1 cellular context compared by ENCODE assay signal in the genomic region with DNA sequence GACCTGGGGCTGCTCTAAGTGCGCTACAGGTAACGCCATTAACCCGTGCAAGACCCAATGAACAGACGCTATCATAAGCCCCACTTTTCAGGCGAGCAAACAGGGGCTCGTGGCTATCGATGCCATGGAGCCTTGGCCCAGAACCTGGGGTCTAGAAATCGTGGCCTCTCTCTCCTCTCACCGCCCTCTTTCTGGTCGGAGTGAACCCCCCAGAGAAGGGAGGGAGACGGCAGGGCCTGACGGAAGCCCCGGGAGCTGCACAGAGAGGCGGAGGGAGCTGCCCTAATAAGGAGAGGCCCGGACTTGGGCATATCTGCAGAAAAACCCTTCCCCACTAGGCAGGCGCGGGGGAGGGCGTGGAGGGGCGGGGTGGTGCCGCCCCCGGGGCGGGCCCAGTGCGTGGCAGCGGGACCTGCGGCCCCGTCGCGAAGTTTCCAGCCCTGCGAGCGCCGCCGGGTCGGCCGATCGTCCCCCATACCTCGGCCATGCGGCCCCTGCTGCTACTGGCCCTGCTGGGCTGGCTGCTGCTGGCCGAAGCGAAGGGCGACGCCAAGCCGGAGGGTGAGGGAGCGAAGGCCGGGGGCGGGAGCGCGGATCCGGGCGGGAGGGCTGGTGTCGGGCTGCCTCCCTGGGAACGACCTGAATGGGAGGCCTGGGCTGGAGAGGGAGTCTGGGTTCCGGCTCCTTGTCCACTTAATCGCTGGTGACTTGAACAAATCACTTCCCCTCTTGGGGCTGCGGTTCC.
TF ChIP-seq lines count a peak whose summit lies in the region.

A gene (plus strand): TSS at position 423 of the 745 bp plus-strand sequence. CDS start 63 bp downstream, at position 486.

TF ChIP-seq in HepG2, 621 proteins besides CTCF, POLR2A, EP300 and RAD21 (continued from another document and continues in another):
- TF ChIP-seq, protein P1, sequence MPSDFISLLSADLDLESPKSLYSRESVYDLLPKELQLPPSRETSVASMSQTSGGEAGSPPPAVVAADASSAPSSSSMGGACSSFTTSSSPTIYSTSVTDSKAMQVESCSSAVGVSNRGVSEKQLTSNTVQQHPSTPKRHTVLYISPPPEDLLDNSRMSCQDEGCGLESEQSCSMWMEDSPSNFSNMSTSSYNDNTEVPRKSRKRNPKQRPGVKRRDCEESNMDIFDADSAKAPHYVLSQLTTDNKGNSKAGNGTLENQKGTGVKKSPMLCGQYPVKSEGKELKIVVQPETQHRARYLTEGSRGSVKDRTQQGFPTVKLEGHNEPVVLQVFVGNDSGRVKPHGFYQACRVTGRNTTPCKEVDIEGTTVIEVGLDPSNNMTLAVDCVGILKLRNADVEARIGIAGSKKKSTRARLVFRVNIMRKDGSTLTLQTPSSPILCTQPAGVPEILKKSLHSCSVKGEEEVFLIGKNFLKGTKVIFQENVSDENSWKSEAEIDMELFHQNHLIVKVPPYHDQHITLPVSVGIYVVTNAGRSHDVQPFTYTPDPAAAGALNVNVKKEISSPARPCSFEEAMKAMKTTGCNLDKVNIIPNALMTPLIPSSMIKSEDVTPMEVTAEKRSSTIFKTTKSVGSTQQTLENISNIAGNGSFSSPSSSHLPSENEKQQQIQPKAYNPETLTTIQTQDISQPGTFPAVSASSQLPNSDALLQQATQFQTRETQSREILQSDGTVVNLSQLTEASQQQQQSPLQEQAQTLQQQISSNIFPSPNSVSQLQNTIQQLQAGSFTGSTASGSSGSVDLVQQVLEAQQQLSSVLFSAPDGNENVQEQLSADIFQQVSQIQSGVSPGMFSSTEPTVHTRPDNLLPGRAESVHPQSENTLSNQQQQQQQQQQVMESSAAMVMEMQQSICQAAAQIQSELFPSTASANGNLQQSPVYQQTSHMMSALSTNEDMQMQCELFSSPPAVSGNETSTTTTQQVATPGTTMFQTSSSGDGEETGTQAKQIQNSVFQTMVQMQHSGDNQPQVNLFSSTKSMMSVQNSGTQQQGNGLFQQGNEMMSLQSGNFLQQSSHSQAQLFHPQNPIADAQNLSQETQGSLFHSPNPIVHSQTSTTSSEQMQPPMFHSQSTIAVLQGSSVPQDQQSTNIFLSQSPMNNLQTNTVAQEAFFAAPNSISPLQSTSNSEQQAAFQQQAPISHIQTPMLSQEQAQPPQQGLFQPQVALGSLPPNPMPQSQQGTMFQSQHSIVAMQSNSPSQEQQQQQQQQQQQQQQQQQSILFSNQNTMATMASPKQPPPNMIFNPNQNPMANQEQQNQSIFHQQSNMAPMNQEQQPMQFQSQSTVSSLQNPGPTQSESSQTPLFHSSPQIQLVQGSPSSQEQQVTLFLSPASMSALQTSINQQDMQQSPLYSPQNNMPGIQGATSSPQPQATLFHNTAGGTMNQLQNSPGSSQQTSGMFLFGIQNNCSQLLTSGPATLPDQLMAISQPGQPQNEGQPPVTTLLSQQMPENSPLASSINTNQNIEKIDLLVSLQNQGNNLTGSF (CRISPR knock-in tag; IDR thresholded peaks at IDR 0.05): peak; percentile 83
- TF ChIP-seq ZNF354B (CRISPR knock-in tag; IDR thresholded peaks at IDR 0.05): peak; percentile 97
- 0 out of 2 replicates have a peak, but pooled peaks have one; percentile 14 for TF ChIP-seq MIXL1 (CRISPR knock-in tag; IDR thresholded peaks at IDR 0.05)
- peak; percentile 90; the same call in 1 of the 2 replicates for TF ChIP-seq REPIN1 (CRISPR knock-in tag; IDR thresholded peaks at IDR 0.05; ENCODE audit: borderline replicate concordance, low read depth)
- TF ChIP-seq, protein P2, sequence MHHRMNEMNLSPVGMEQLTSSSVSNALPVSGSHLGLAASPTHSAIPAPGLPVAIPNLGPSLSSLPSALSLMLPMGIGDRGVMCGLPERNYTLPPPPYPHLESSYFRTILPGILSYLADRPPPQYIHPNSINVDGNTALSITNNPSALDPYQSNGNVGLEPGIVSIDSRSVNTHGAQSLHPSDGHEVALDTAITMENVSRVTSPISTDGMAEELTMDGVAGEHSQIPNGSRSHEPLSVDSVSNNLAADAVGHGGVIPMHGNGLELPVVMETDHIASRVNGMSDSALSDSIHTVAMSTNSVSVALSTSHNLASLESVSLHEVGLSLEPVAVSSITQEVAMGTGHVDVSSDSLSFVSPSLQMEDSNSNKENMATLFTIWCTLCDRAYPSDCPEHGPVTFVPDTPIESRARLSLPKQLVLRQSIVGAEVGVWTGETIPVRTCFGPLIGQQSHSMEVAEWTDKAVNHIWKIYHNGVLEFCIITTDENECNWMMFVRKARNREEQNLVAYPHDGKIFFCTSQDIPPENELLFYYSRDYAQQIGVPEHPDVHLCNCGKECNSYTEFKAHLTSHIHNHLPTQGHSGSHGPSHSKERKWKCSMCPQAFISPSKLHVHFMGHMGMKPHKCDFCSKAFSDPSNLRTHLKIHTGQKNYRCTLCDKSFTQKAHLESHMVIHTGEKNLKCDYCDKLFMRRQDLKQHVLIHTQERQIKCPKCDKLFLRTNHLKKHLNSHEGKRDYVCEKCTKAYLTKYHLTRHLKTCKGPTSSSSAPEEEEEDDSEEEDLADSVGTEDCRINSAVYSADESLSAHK (CRISPR knock-in tag; IDR thresholded peaks at IDR 0.05; ENCODE audit: borderline replicate concordance): 0 out of 2 replicates have a peak, but pooled peaks have one; percentile 5
- TF ChIP-seq SPEN (CRISPR knock-in tag; IDR thresholded peaks at IDR 0.05; ENCODE audit: low read depth): peak; percentile 48; the same call in 1 of the 2 replicates
- peak; percentile 90 for TF ChIP-seq ZNF563 (CRISPR knock-in tag; IDR thresholded peaks at IDR 0.05)
- TF ChIP-seq SAFB2 (CRISPR knock-in tag; IDR thresholded peaks at IDR 0.05; ENCODE audit: borderline replicate concordance, low read depth): no peak
- peak; percentile 85 for TF ChIP-seq POLR2AphosphoS5 (IDR thresholded peaks at IDR 0.05; ENCODE audit: low read depth, low read length)
- TF ChIP-seq CCDC6 (CRISPR knock-in tag; IDR thresholded peaks at IDR 0.05): peak; percentile 71
- peak; percentile 89 for TF ChIP-seq RBFOX2 (IDR thresholded peaks at IDR 0.05; ENCODE audit: low read depth, low read length)
- TF ChIP-seq ZFP90 (CRISPR knock-in tag; IDR thresholded peaks at IDR 0.05; ENCODE audit: borderline replicate concordance): peak; percentile 53; the same call in 1 of the 2 replicates
- TF ChIP-seq, protein P3, sequence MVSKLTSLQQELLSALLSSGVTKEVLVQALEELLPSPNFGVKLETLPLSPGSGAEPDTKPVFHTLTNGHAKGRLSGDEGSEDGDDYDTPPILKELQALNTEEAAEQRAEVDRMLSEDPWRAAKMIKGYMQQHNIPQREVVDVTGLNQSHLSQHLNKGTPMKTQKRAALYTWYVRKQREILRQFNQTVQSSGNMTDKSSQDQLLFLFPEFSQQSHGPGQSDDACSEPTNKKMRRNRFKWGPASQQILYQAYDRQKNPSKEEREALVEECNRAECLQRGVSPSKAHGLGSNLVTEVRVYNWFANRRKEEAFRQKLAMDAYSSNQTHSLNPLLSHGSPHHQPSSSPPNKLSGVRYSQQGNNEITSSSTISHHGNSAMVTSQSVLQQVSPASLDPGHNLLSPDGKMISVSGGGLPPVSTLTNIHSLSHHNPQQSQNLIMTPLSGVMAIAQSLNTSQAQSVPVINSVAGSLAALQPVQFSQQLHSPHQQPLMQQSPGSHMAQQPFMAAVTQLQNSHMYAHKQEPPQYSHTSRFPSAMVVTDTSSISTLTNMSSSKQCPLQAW (CRISPR knock-in tag; IDR thresholded peaks at IDR 0.05): peak; percentile 70
- peak; percentile 18; the same call in 1 of the 2 replicates for TF ChIP-seq PAX8 (CRISPR knock-in tag; IDR thresholded peaks at IDR 0.05; ENCODE audit: borderline replicate concordance)
- no peak for TF ChIP-seq ZMYM2 (CRISPR knock-in tag; IDR thresholded peaks at IDR 0.05)
- TF ChIP-seq IRX3 (CRISPR knock-in tag; IDR thresholded peaks at IDR 0.05; ENCODE audit: borderline replicate concordance, low read depth): peak; percentile 99
- no peak for TF ChIP-seq NFRKB (IDR thresholded peaks at IDR 0.05)
- TF ChIP-seq ZNF44 (CRISPR knock-in tag; IDR thresholded peaks at IDR 0.05): peak; percentile 60; the same call in 1 of the 2 replicates
- peak; percentile 41 for TF ChIP-seq JARID2 (CRISPR knock-in tag; IDR thresholded peaks at IDR 0.05; ENCODE audit: insufficient replicate concordance)
- TF ChIP-seq AHR (CRISPR knock-in tag; IDR thresholded peaks at IDR 0.05): peak; percentile 82; the same call in 1 of the 2 replicates
- no peak for TF ChIP-seq PRPF4 (IDR thresholded peaks at IDR 0.05; ENCODE audit: low read depth, low read length, poor library complexity, severe bottlenecking)
- TF ChIP-seq RXRB (CRISPR knock-in tag; IDR thresholded peaks at IDR 0.05; ENCODE audit: borderline replicate concordance): no peak
- TF ChIP-seq GATAD1 (CRISPR knock-in tag; IDR thresholded peaks at IDR 0.05): peak; percentile 65
- no peak for TF ChIP-seq ZKSCAN1 (IDR thresholded peaks at IDR 0.05; ENCODE audit: low read length)
- 0 out of 2 replicates have a peak, but pooled peaks have one; percentile 15 for TF ChIP-seq ZNF674 (CRISPR knock-in tag; IDR thresholded peaks at IDR 0.05; ENCODE audit: low read depth)
- peak; percentile 82; the same call in 1 of the 2 replicates for TF ChIP-seq REL (CRISPR knock-in tag; conservative IDR thresholded peaks at IDR 0.05)
- TF ChIP-seq FOSL2 (CRISPR knock-in tag; IDR thresholded peaks at IDR 0.05): peak; percentile 23; the same call in 1 of the 2 replicates
- TF ChIP-seq, protein P4, sequence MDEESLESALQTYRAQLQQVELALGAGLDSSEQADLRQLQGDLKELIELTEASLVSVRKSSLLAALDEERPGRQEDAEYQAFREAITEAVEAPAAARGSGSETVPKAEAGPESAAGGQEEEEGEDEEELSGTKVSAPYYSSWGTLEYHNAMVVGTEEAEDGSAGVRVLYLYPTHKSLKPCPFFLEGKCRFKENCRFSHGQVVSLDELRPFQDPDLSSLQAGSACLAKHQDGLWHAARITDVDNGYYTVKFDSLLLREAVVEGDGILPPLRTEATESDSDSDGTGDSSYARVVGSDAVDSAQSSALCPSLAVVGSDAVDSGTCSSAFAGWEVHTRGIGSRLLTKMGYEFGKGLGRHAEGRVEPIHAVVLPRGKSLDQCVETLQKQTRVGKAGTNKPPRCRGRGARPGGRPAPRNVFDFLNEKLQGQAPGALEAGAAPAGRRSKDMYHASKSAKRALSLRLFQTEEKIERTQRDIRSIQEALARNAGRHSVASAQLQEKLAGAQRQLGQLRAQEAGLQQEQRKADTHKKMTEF (CRISPR knock-in tag; IDR thresholded peaks at IDR 0.05): peak; percentile 91
- TF ChIP-seq TMF1 (CRISPR knock-in tag; IDR thresholded peaks at IDR 0.05; ENCODE audit: low read depth): peak; percentile 97
- peak; percentile 39; the same call in 1 of the 2 replicates for TF ChIP-seq MTA1 (CRISPR knock-in tag; IDR thresholded peaks at IDR 0.05; ENCODE audit: borderline replicate concordance)
- peak; percentile 55; the same call in 1 of the 2 replicates for TF ChIP-seq ZNF543 (CRISPR knock-in tag; IDR thresholded peaks at IDR 0.05)
- TF ChIP-seq, protein P5, sequence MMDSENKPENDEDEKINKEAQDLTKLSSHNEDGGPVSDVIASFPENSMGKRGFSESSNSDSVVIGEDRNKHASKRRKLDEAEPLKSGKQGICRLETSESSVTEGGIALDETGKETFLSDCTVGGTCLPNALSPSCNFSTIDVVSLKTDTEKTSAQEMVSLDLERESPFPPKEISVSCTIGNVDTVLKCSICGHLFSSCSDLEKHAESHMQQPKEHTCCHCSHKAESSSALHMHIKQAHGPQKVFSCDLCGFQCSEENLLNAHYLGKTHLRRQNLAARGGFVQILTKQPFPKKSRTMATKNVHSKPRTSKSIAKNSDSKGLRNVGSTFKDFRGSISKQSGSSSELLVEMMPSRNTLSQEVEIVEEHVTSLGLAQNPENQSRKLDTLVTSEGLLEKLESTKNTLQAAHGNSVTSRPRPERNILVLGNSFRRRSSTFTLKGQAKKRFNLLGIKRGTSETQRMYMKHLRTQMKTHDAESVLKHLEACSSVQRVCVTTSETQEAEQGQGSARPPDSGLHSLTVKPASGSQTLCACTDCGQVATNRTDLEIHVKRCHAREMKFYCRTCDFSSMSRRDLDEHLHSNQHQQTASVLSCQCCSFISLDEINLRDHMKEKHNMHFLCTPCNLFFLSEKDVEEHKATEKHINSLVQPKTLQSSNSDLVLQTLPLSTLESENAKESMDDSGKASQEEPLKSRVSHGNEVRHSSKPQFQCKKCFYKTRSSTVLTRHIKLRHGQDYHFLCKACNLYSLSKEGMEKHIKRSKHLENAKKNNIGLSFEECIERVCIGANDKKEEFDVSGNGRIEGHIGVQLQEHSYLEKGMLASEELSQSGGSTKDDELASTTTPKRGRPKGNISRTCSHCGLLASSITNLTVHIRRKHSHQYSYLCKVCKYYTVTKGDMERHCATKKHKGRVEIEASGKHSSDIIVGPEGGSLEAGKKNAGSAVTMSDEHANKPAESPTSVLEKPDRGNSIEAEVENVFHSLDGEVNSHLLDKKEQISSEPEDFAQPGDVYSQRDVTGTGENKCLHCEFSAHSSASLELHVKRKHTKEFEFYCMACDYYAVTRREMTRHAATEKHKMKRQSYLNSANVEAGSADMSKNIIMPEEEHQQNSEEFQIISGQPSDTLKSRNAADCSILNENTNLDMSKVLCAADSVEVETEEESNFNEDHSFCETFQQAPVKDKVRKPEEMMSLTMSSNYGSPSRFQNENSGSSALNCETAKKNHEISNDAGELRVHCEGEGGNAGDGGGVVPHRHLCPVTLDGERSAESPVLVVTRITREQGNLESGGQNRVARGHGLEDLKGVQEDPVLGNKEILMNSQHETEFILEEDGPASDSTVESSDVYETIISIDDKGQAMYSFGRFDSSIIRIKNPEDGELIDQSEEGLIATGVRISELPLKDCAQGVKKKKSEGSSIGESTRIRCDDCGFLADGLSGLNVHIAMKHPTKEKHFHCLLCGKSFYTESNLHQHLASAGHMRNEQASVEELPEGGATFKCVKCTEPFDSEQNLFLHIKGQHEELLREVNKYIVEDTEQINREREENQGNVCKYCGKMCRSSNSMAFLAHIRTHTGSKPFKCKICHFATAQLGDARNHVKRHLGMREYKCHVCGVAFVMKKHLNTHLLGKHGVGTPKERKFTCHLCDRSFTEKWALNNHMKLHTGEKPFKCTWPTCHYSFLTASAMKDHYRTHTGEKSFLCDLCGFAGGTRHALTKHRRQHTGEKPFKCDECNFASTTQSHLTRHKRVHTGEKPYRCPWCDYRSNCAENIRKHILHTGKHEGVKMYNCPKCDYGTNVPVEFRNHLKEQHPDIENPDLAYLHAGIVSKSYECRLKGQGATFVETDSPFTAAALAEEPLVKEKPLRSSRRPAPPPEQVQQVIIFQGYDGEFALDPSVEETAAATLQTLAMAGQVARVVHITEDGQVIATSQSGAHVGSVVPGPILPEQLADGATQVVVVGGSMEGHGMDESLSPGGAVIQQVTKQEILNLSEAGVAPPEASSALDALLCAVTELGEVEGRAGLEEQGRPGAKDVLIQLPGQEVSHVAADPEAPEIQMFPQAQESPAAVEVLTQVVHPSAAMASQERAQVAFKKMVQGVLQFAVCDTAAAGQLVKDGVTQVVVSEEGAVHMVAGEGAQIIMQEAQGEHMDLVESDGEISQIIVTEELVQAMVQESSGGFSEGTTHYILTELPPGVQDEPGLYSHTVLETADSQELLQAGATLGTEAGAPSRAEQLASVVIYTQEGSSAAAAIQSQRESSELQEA (CRISPR knock-in tag; IDR thresholded peaks at IDR 0.05; ENCODE audit: not compliant biosample characterization): peak; percentile 97
- TF ChIP-seq ZC3H13 (CRISPR knock-in tag; IDR thresholded peaks at IDR 0.05): peak; percentile 88
- no peak for TF ChIP-seq ZFP1 (CRISPR knock-in tag; IDR thresholded peaks at IDR 0.05)
- peak; percentile 69 for TF ChIP-seq IRF2 (CRISPR knock-in tag; IDR thresholded peaks at IDR 0.05)
- peak; percentile 7; the same call in 1 of the 2 replicates for TF ChIP-seq KMT2B (CRISPR knock-in tag; IDR thresholded peaks at IDR 0.05)
- TF ChIP-seq ZNF607 (CRISPR knock-in tag; IDR thresholded peaks at IDR 0.05; ENCODE audit: borderline replicate concordance): peak; percentile 97
- peak; percentile 58; the same call in 1 of the 2 replicates for TF ChIP-seq HIVEP1 (CRISPR knock-in tag; IDR thresholded peaks at IDR 0.05)
